9 cellular contexts compared by ENCODE assay signal in genomic region chr12:71032933-71033332, GRCh38.
"Had no signal": no experiment of that assay in that cellular context is flagged by ENCODE, and none has a peak within 500 bp of the region (broad histone marks: within the 10 kb centered on the region; RNA-seq: fewer than 3 reads in every experiment).

No MANE protein-coding gene starts in this region.

- ATAC-seq: GM23338, HCT116 had no signal

- H3K27ac ChIP-seq: GM23248 had no signal

- H3K4me1 ChIP-seq: HAP-1 had no signal

- H3K36me3 ChIP-seq: HAP-1 had no signal

- DNase-seq: GM23248, GOT3, H7, H9, HCEC 1CT, HFFc6 had no signal

- H3K9me3 ChIP-seq: HAP-1 had no signal

- H3K4me3 ChIP-seq: GM23248, GM23338, HAP-1 had no signal
